Comparison of ENCODE assay signal across 24 cellular contexts in genomic region chr6:50840814-50841192, GRCh38. TPM values are rescaled to one million over a fixed set of nuclear protein-coding genes. Genes with fewer than 3 reads are reported as not detected.
"Had no signal": no experiment of that assay in that cellular context is flagged by ENCODE, and none has a peak within 500 bp of the region (broad histone marks: within the 10 kb centered on the region; RNA-seq: fewer than 3 reads in every experiment).

No MANE protein-coding gene starts in this region.

- H3K4me3 Mint-ChIP-seq: activated B cell treated with CpG ODN at 0.5 μM for 24 hours; activated CD4-positive, alpha-beta memory T cell treated with anti-CD3 and anti-CD28 coated beads, Interleukin-2, amount 10 ng/mL, durations not matched to agents 7 days and 5 days; activated CD4-positive, alpha-beta T cell treated with anti-CD3 and anti-CD28 coated beads, Interleukin-2, amount 10 ng/mL, durations not matched to agents 7 days and 5 days; activated naive CD4-positive, alpha-beta T cell treated with anti-CD3 and anti-CD28 coated beads for 36 hours; activated naive CD8-positive, alpha-beta T cell treated with anti-CD3 and anti-CD28 coated beads for 36 hours; activated T-helper 17 cell treated with anti-CD3 and anti-CD28 coated beads, Interleukin-2, amount 50 U/mL, for 72 hours; T-helper 1 cell treated with Interleukin-12 subunit alpha and Interleukin-12 subunit beta and Interleukin-4 antibody, amounts not matched to agents 30 μg/mL and 1 μg/mL, for 36 hours had no signal

- H3K4me1 Mint-ChIP-seq: activated B cell treated with CpG ODN at 0.5 μM for 24 hours; activated CD4-positive, alpha-beta memory T cell treated with anti-CD3 and anti-CD28 coated beads, Interleukin-2, amount 10 ng/mL, durations not matched to agents 7 days and 5 days; activated T-helper 17 cell treated with anti-CD3 and anti-CD28 coated beads, Interleukin-2, amount 50 U/mL, for 72 hours had no signal

- H3K27ac Mint-ChIP-seq: activated B cell treated with CpG ODN at 0.5 μM for 24 hours; activated CD4-positive, alpha-beta memory T cell treated with anti-CD3 and anti-CD28 coated beads, Interleukin-2, amount 10 ng/mL, durations not matched to agents 7 days and 5 days; activated CD4-positive, alpha-beta T cell treated with anti-CD3 and anti-CD28 coated beads, Interleukin-2, amount 10 ng/mL, durations not matched to agents 7 days and 5 days; activated naive CD4-positive, alpha-beta T cell treated with anti-CD3 and anti-CD28 coated beads for 36 hours; activated naive CD8-positive, alpha-beta T cell treated with anti-CD3 and anti-CD28 coated beads for 36 hours; activated T-helper 17 cell treated with anti-CD3 and anti-CD28 coated beads, Interleukin-2, amount 50 U/mL, for 72 hours; T-helper 1 cell treated with Interleukin-12 subunit alpha and Interleukin-12 subunit beta and Interleukin-4 antibody, amounts not matched to agents 30 μg/mL and 1 μg/mL, for 36 hours had no signal

- H3K4me3 ChIP-seq: Peyer's patch, SJCRH30 had no signal

- H3K4me1 ChIP-seq: Peyer's patch, SJCRH30 had no signal

- ATAC-seq: activated T-helper 17 cell treated with anti-CD3 and anti-CD28 coated beads, Interleukin-2, amount 50 U/mL, for 72 hours; SK-N-SH treated with all-trans-retinoic acid at 6 μM for 48 hours had no signal

- H3K9me3 Mint-ChIP-seq: activated B cell treated with CpG ODN at 0.5 μM for 24 hours; activated CD4-positive, alpha-beta memory T cell treated with anti-CD3 and anti-CD28 coated beads, Interleukin-2, amount 10 ng/mL, durations not matched to agents 7 days and 5 days; activated CD4-positive, alpha-beta T cell treated with anti-CD3 and anti-CD28 coated beads, Interleukin-2, amount 10 ng/mL, durations not matched to agents 7 days and 5 days; activated naive CD4-positive, alpha-beta T cell treated with anti-CD3 and anti-CD28 coated beads for 36 hours; activated T-helper 17 cell treated with anti-CD3 and anti-CD28 coated beads, Interleukin-2, amount 50 U/mL, for 72 hours; T-helper 1 cell treated with Interleukin-12 subunit alpha and Interleukin-12 subunit beta and Interleukin-4 antibody, amounts not matched to agents 30 μg/mL and 1 μg/mL, for 36 hours had no signal

- H3K36me3 ChIP-seq: brain microvascular endothelial cell, Peyer's patch had no signal

- DNase-seq: activated B cell treated with CpG ODN at 0.5 μM for 24 hours; activated CD4-positive, alpha-beta memory T cell treated with anti-CD3 and anti-CD28 coated beads, Interleukin-2, amount 10 ng/mL, durations not matched to agents 7 days and 5 days; activated CD4-positive, alpha-beta T cell treated with anti-CD3 and anti-CD28 coated beads, Interleukin-2, amount 10 ng/mL, durations not matched to agents 7 days and 5 days; activated gamma-delta T cell; activated naive CD4-positive, alpha-beta T cell treated with anti-CD3 and anti-CD28 coated beads for 36 hours; activated naive CD8-positive, alpha-beta T cell treated with anti-CD3 and anti-CD28 coated beads for 36 hours; activated T-cell treated with anti-CD3 and anti-CD28 coated beads for 4 hours; activated T-cell treated with anti-CD3 and anti-CD28 coated beads, Interleukin-2, amount 50 U/mL, for 48 hours; brain microvascular endothelial cell; NCI-H1105 treated with DMSO at 0.1 percent for 48 hours; NCI-H1436 treated with DMSO at 0.1 percent for 48 hours; NCI-H187; NCI-H2081; NCI-H446; NCI-H524; Peyer's patch; Right ventricle myocardium superior; SJCRH30 had no signal

- H3K27me3 ChIP-seq: brain microvascular endothelial cell, SJCRH30 had no signal

- H3K36me3 Mint-ChIP-seq: activated naive CD8-positive, alpha-beta T cell treated with anti-CD3 and anti-CD28 coated beads for 36 hours had no signal

- H3K9me3 ChIP-seq: Peyer's patch, SJCRH30 had no signal

- H3K27ac ChIP-seq: brain microvascular endothelial cell, Peyer's patch, RWPE1, SJCRH30 had no signal

RNA-seq across cellular contexts. Expression of gene TFAP2B, which starts 22.1 kb away (rescaled TPM):
- total RNA-seq: activated B cell treated with CpG ODN at 0.5 μM for 24 hours; activated CD4-positive, alpha-beta memory T cell treated with anti-CD3 and anti-CD28 coated beads, Interleukin-2, amount 10 ng/mL, durations not matched to agents 7 days and 5 days; activated CD4-positive, alpha-beta T cell treated with anti-CD3 and anti-CD28 coated beads, Interleukin-2, amount 10 ng/mL, durations not matched to agents 7 days and 5 days; activated CD8-positive, alpha-beta memory T cell treated with anti-CD3 and anti-CD28 coated beads for 36 hours; activated naive CD4-positive, alpha-beta T cell treated with anti-CD3 and anti-CD28 coated beads for 36 hours; activated naive CD8-positive, alpha-beta T cell treated with anti-CD3 and anti-CD28 coated beads for 36 hours; activated T-helper 17 cell treated with anti-CD3 and anti-CD28 coated beads, Interleukin-2, amount 50 U/mL, for 72 hours; cardiac septum; Peyer's patch; Right ventricle myocardium superior had no signal
